In genomic region chr1:231507476-231508355, GRCh38 we compare ENCODE assay signal across 15 cellular contexts. TPM values are rescaled to one million over a fixed set of nuclear protein-coding genes. Genes with fewer than 3 reads are reported as not detected.
DNase-seq lines count a peak whose midpoint lies in the region; ATAC-seq and TF ChIP-seq lines count a peak whose summit lies in the region.
"Had no signal": no experiment of that assay in that cellular context is flagged by ENCODE, and none has a peak within 500 bp of the region (broad histone marks: within the 10 kb centered on the region; RNA-seq: fewer than 3 reads in every experiment).

No MANE protein-coding gene starts in this region.

- H2BK12ac ChIP-seq in trophoblast cell (ENCODE audit: low read length): no peak overlapping the region

- no peak overlapping the region for H4K12ac ChIP-seq in trophoblast cell (ENCODE audit: low read depth, low read length)

- no peaks in the 10 kb centered on the region for H3K4me1 Mint-ChIP-seq in CD8-positive, alpha-beta T cell (ENCODE audit: low read depth)
- H3K4me1 Mint-ChIP-seq: CD4-positive, CD25-positive, alpha-beta regulatory T cell; T-cell had no signal

- H3K79me2 ChIP-seq in trophoblast cell (ENCODE audit: control insufficient read depth, insufficient read depth, low read length, poor library complexity): no peaks in the 10 kb centered on the region

- no peak overlapping the region for H3K4ac ChIP-seq in trophoblast cell (ENCODE audit: low read depth, low read length)

- DNase-seq in trophoblast cell: peak; percentile 53 to 94
- no peak for DNase-seq in superior temporal gyrus (ENCODE audit: extremely low spot score)
- DNase-seq in GOT3 (lab: John Stamatoyannopoulos, UW): no peak
- DNase-seq in CD8-positive, alpha-beta T cell: no peak
- DNase-seq: CD4-positive, CD25-positive, alpha-beta regulatory T cell; dermis blood vessel endothelial cell; GF-D8; NCI-H226; nephron progenitor cell; T-cell had no signal

- peak overlapping the region; percentile 33 for H2BK5ac ChIP-seq in trophoblast cell (ENCODE audit: low read depth, low read length, poor library complexity)

- no peak overlapping the region for H3K27ac Mint-ChIP-seq in CD8-positive, alpha-beta T cell
- H3K27ac Mint-ChIP-seq: T-cell had no signal

- no peaks in the 10 kb centered on the region for H3K36me3 ChIP-seq in trophoblast cell (ENCODE audit: control insufficient read depth in 1 of 2, insufficient read depth in 2 of 2, low read length in 2 of 2)
- no peaks in the 10 kb centered on the region for H3K36me3 ChIP-seq in CD8-positive, alpha-beta T cell (ENCODE audit: insufficient read depth, low read length)

- ATAC-seq in GM19035 (IDR thresholded peaks at IDR 0.05; ENCODE audit: unreplicated experiment) (peak; percentile 57), GM21737 (IDR thresholded peaks at IDR 0.05; ENCODE audit: unreplicated experiment) (peak; percentile 58), HG03354 (IDR thresholded peaks at IDR 0.05; ENCODE audit: poor library complexity, severe bottlenecking, unreplicated experiment) (peak; percentile 59), HG03108 (IDR thresholded peaks at IDR 0.05; ENCODE audit: unreplicated experiment) (no peak)
- no peak for ATAC-seq in CD8-positive, alpha-beta T cell
- ATAC-seq: T-cell had no signal

- H3K27me3 Mint-ChIP-seq in CD8-positive, alpha-beta T cell (ENCODE audit: low read depth): peaks cover 32% of the 10 kb centered on the region

- POLR2A ChIA-PET in CD8-positive, alpha-beta T cell (lab: Charles Lee): no interaction called here

- no peaks in the 10 kb centered on the region for H3K36me3 Mint-ChIP-seq in CD8-positive, alpha-beta T cell
- H3K36me3 Mint-ChIP-seq: CD4-positive, CD25-positive, alpha-beta regulatory T cell; T-cell had no signal

- H3K23ac ChIP-seq in trophoblast cell (ENCODE audit: low read length): no peak overlapping the region

- no peak overlapping the region for H3K9ac ChIP-seq in trophoblast cell (ENCODE audit: low read length)

- no CpG with 5 or more reads among the region's 9 CpGs for WGBS in trophoblast cell (ENCODE audit: extremely low coverage, insufficient coverage, insufficient read length)

- H3K27ac ChIP-seq in trophoblast cell (ENCODE audit: low read depth, low read length): peak overlapping the region; percentile 98
- H3K27ac ChIP-seq in CD8-positive, alpha-beta T cell (ENCODE audit: low read depth, low read length): no peak overlapping the region

- no peak overlapping the region for H3K4me3 ChIP-seq in trophoblast cell (ENCODE audit: low read depth, low read length)
- no peak overlapping the region for H3K4me3 ChIP-seq in CD8-positive, alpha-beta T cell (ENCODE audit: low read depth, low read length)
- H3K4me3 ChIP-seq: skin epidermis had no signal

- H3K14ac ChIP-seq in trophoblast cell (ENCODE audit: low read length): no peak overlapping the region

- no peaks in the 10 kb centered on the region for H3K9me3 ChIP-seq in trophoblast cell (ENCODE audit: insufficient read depth, low read depth, low read length)
- H3K9me3 ChIP-seq in CD8-positive, alpha-beta T cell (ENCODE audit: low read length): no peaks in the 10 kb centered on the region

- peak overlapping the region; percentile 53 for H2BK120ac ChIP-seq in trophoblast cell (ENCODE audit: insufficient read depth, low read length, poor library complexity)

- no peak overlapping the region for H3K18ac ChIP-seq in trophoblast cell (ENCODE audit: low read length)

- intact Hi-C loops in CD8-positive, alpha-beta T cell (cut with DNase I, micrococcal nuclease): no loop called here

- H3K27me3 ChIP-seq in trophoblast cell (ENCODE audit: insufficient read depth, low read length): no peaks in the 10 kb centered on the region
- no peaks in the 10 kb centered on the region for H3K27me3 ChIP-seq in CD8-positive, alpha-beta T cell (ENCODE audit: insufficient read depth, low read length)

- no peak overlapping the region for H3K4me3 Mint-ChIP-seq in CD8-positive, alpha-beta T cell
- H3K4me3 Mint-ChIP-seq: CD4-positive, CD25-positive, alpha-beta regulatory T cell; nephron progenitor cell; T-cell had no signal

- H3K4me2 ChIP-seq in trophoblast cell (ENCODE audit: low read length): peak overlapping the region; percentile 51

- peaks cover 16 to 17% of the 10 kb centered on the region in 2 experiments for H3K4me1 ChIP-seq in trophoblast cell (ENCODE audit: control insufficient read depth in 1 of 2, insufficient read depth in 2 of 2, low read length in 2 of 2)
- H3K4me1 ChIP-seq in CD8-positive, alpha-beta T cell (ENCODE audit: insufficient read depth, low read length): no peaks in the 10 kb centered on the region

- TF ChIP-seq CTCF in CD8-positive, alpha-beta T cell (IDR thresholded peaks at IDR 0.05): no peak

- no peak overlapping the region for H2AK5ac ChIP-seq in trophoblast cell (ENCODE audit: low read length)

- CTCF ChIA-PET in CD8-positive, alpha-beta T cell (lab: Charles Lee): no interaction called here

- H3K79me1 ChIP-seq in trophoblast cell (ENCODE audit: low read length): peaks cover 20% of the 10 kb centered on the region

- no peak overlapping the region for H4K8ac ChIP-seq in trophoblast cell (ENCODE audit: low read depth, low read length)

- no peaks in the 10 kb centered on the region for H3K9me3 Mint-ChIP-seq in CD8-positive, alpha-beta T cell

- H2AFZ ChIP-seq in trophoblast cell (ENCODE audit: insufficient read depth, low read length, poor library complexity): no peak overlapping the region

- H4K91ac ChIP-seq in trophoblast cell (ENCODE audit: low read depth, low read length): peak overlapping the region; percentile 11

RNA-seq across cellular contexts. Expression of gene TSNAX, which starts 20.8 kb away (rescaled TPM):
- polyA plus RNA-seq in trophoblast cell (2013): 21.3 and 22.6 TPM in 2 replicates
- total RNA-seq in CD8-positive, alpha-beta T cell: 10 to 100 TPM; 19.7 to 21.7 TPM

Comparison
In these comparisons a context has a peak if more than half of its experiments do, and no peak if none do; other contexts are left out.
1. ATAC-seq: peak in GM19035 (single experiment), GM21737 (single experiment) and HG03354 (single experiment); none in HG03108 (single experiment) and CD8-positive, alpha-beta T cell (single experiment).
2. DNase-seq: peak in trophoblast cell (2 of 2); none in superior temporal gyrus (single experiment), GOT3 (single experiment) and CD8-positive, alpha-beta T cell (0 of 7).